ENCODE assay signal across 8 cellular contexts in genomic region chr19:35775298-35776101, GRCh38. TPM values are rescaled to one million over a fixed set of nuclear protein-coding genes. Genes with fewer than 3 reads are reported as not detected.
DNase-seq lines count a peak whose midpoint lies in the region; ATAC-seq lines count a peak whose summit lies in the region.

Gene ARHGAP33 (plus strand): TSS chr19:35775564. CDS start chr19:35775659, 95 bp downstream.

- DNase-seq in COLO829 (ENCODE audit: low spot score) (peak; percentile 96), HT-29 (ENCODE audit: low spot score) (peak; percentile 100), lung microvascular endothelial cell (ENCODE audit: low read depth in 2 of 2) (peak; percentile 94 to 97)
- peak; percentile 98 for DNase-seq in NK-92 treated with Interleukin-12 subunit alpha and Interleukin-12 subunit beta, amount 100 ng/mL, for 24 hours (lab: John Stamatoyannopoulos, UW)
- peak; percentile 98 to 99 for DNase-seq in activated CD8-positive, alpha-beta memory T cell treated with anti-CD3 and anti-CD28 coated beads for 1 hour (ENCODE audit: extremely low read depth in 1 of 2, low read depth in 1 of 2)
- DNase-seq in effector CD8-positive, alpha-beta T cell (lab: John Stamatoyannopoulos, UW): peak; percentile 99
- peak; percentile 97 to 98 (median 97) for DNase-seq in stimulated activated CD4-positive, alpha-beta T cell treated with anti-CD3 and anti-CD28 coated beads, TNF-alpha, amount 100 ng/mL, for 4 hours (ENCODE audit: low read depth in 3 of 3)

- peak; percentile 86 for ATAC-seq in GM21360 (IDR thresholded peaks at IDR 0.05; ENCODE audit: unreplicated experiment)

RNA-seq across cellular contexts. Expression of gene ARHGAP33, which starts in this region (rescaled TPM):
- total RNA-seq in HT-29 (2014; rRNA removed; shearing (Covaris generic)): 4.0 and 57.4 TPM in 2 replicates
- total RNA-seq in lung microvascular endothelial cell: 0.44 and 1.2 TPM in 2 replicates

Comparison
In these comparisons a context has a peak if more than half of its experiments do, and no peak if none do; other contexts are left out.
1. Peak in every context shown above with its lines: DNase-seq and ATAC-seq.